ENCODE assay signal across 6 cellular contexts in the genomic region with DNA sequence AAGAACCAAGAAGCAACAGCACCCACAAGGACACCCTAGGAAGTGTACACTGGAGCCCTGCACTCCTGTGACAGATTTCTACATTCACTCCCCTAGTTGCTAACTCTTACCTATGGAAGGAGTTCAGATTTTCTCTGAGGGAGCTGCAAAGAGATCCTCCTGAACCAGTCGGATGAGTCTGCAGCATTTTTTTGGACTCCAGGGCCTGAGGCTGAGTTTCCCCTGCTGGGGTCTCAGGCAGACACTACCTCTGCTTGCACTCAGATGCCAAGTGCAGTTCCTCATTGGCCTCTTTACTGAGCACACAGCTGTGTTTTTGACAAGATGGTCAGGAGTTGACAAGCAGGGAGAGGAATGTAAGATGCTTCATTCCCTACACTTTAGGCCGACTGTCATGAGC.
"Had no signal": no experiment of that assay in that cellular context is flagged by ENCODE, and none has a peak within 500 bp of the region (broad histone marks: within the 10 kb centered on the region; RNA-seq: fewer than 3 reads in every experiment).

No MANE protein-coding gene starts in this region.

- ATAC-seq: K562 had no signal

- DNase-seq: GM23248, GOT3, H7, IMR-90, KG1 had no signal
